18 cellular contexts compared by ENCODE assay signal in genomic region chr6:151007069-151007468, GRCh38.
A peak's percentile ranks its signal among the peaks of the same experiment; 100 is the strongest.
DNase-seq lines count a peak whose midpoint lies in the region; ATAC-seq, FAIRE-seq and TF ChIP-seq lines count a peak whose summit lies in the region.
"Had no signal": no experiment of that assay in that cellular context is flagged by ENCODE, and none has a peak within 500 bp of the region (broad histone marks: within the 10 kb centered on the region; RNA-seq: fewer than 3 reads in every experiment).

No MANE protein-coding gene starts in this region.

- no peaks in the 10 kb centered on the region for H3K9me3 ChIP-seq in CD4-positive, CD25-positive, alpha-beta regulatory T cell (ENCODE audit: control insufficient read depth in 2 of 2, low read length in 2 of 2)
- H3K9me3 ChIP-seq in H1 (ENCODE audit: insufficient read depth in 2 of 2, low read depth in 1 of 2, low read length in 1 of 2), result no peaks in the 10 kb centered on the region
- H3K9me3 ChIP-seq in neutrophil, result no peaks in the 10 kb centered on the region
- H3K9me3 ChIP-seq: MG63 had no signal

- no peaks in the 10 kb centered on the region for H3K27me3 ChIP-seq in CD4-positive, CD25-positive, alpha-beta regulatory T cell (ENCODE audit: control insufficient read depth, insufficient read depth, low read length)
- no peaks in the 10 kb centered on the region for H3K27me3 ChIP-seq in H7 (ENCODE audit: control insufficient read depth, insufficient read depth, low read length)
- H3K27me3 ChIP-seq in H1 (replicated peaks in 1 of 4; ENCODE audit: control insufficient read depth in 3 of 4, extremely low read depth in 1 of 4, insufficient read depth in 3 of 4, low read length in 3 of 4), result no peaks in the 10 kb centered on the region
- no peaks in the 10 kb centered on the region for H3K27me3 ChIP-seq in neutrophil
- H3K27me3 ChIP-seq: MG63 had no signal

- CTCF ChIA-PET in H1 (lab: Charles Lee; ENCODE audit: partially characterized antibody), result interaction anchor here (1.7 to 1.9 kb wide), 2 partner anchors 13 to 318 kb away, joined by 5 to 8 read pairs; no protein-coding TSS in a partner anchor

- H2BK20ac ChIP-seq in H1 (ENCODE audit: low read length), result no peak overlapping the region

- H3K9me3 Mint-ChIP-seq in CD4-positive, CD25-positive, alpha-beta regulatory T cell, result peaks cover 0 to 1% (median 0%) of the 10 kb centered on the region in 7 donors

- POLR2A ChIA-PET in H1 (lab: Charles Lee; ENCODE audit: partially characterized antibody), result interaction anchor here (0.8 to 1.2 kb wide), 3 partner anchors 10 to 233 kb away, joined by 3 read pairs; partner anchors contain the start of gene AKAP12

- H3K4ac ChIP-seq in H1 (replicated peaks; ENCODE audit: insufficient read length, low read depth, low read length), result no peak overlapping the region

- H3K27ac Mint-ChIP-seq in CD4-positive, CD25-positive, alpha-beta regulatory T cell, result peak overlapping the region in 2 of 3 donors; percentile 55 to 62

- no peak overlapping the region for H3K4me2 ChIP-seq in H1 (ENCODE audit: insufficient read depth in 1 of 2, low read depth in 2 of 2, low read length in 2 of 2)
- H3K4me2 ChIP-seq: PC-9 had no signal

- no peak overlapping the region for H2BK5ac ChIP-seq in H1 (ENCODE audit: low read depth, low read length)

- no peak overlapping the region for H2AFZ ChIP-seq in H1 (ENCODE audit: low read length)
- H2AFZ ChIP-seq: PC-9 had no signal

- H4K20me1 ChIP-seq in H1 (replicated peaks in 1 of 2; ENCODE audit: control insufficient read depth in 1 of 2, insufficient read depth in 2 of 2, low read length in 2 of 2), result no peaks in the 10 kb centered on the region

- no peak overlapping the region for H2AK5ac ChIP-seq in H1 (ENCODE audit: low read depth, low read length)

- no peaks in the 10 kb centered on the region; the same call in 1 of the 2 replicates for H3K79me1 ChIP-seq in H1 (ENCODE audit: low read depth, low read length)

- no peak overlapping the region for H3K9ac ChIP-seq in H1 (replicated peaks in 1 of 4; ENCODE audit: extremely low read depth in 1 of 4, low read depth in 3 of 4, low read length in 3 of 4)

- no peaks in the 10 kb centered on the region for H3K36me3 ChIP-seq in CD4-positive, CD25-positive, alpha-beta regulatory T cell (ENCODE audit: control insufficient read depth, insufficient read depth, low read length)
- no peaks in the 10 kb centered on the region; the same call in none of the 2 replicates for H3K36me3 ChIP-seq in H7 (replicated peaks; ENCODE audit: control insufficient read depth, insufficient read depth, low read length)
- H3K36me3 ChIP-seq in H1 (ENCODE audit: control insufficient read depth in 2 of 4, insufficient read depth in 4 of 4, low read length in 3 of 4), result peaks cover 0 to 5% (median 3%) of the 10 kb centered on the region in 4 experiments; a peak in 3 of 8 replicates
- H3K36me3 ChIP-seq in neutrophil, result no peaks in the 10 kb centered on the region

- H2BK15ac ChIP-seq in H1 (ENCODE audit: low read length), result no peak overlapping the region

- FAIRE-seq in H1 (lab: Jason Lieb, UNC), result no peak
- FAIRE-seq: G401.6 had no signal

- no peak overlapping the region for H3K23ac ChIP-seq in H1 (ENCODE audit: insufficient read length)

- no peaks in the 10 kb centered on the region for H3K27me3 Mint-ChIP-seq in CD4-positive, CD25-positive, alpha-beta regulatory T cell

- 58% methylated on average over 3 of the region's 3 CpGs; no CpG with 5 or more reads in 1 of the 2 experiments for WGBS in H1 (ENCODE audit: extremely low coverage in 1 of 2, insufficient coverage in 1 of 2, insufficient read length in 1 of 2, insufficient replicate concordance in 2 of 2, low coverage in 1 of 2, low lambda C conversion rate in 2 of 2, missing lambda C conversion rate in 1 of 2), 2 experiments

- no peak overlapping the region for H2BK120ac ChIP-seq in H1 (replicated peaks; ENCODE audit: low read depth, low read length)

- H3K18ac ChIP-seq in H1 (ENCODE audit: extremely low read depth, low read length), result 0 out of 2 replicates have a peak overlapping the region, but pooled peaks have one; percentile 7

- H2BK12ac ChIP-seq in H1 (ENCODE audit: low read depth, low read length), result no peak overlapping the region

- TF ChIP-seq POLR2A in H1 (IDR thresholded peaks at IDR 0.05; ENCODE audit: control extremely low read depth in 1 of 2, low read depth in 2 of 2, low read length in 2 of 2), result no peak

- TF ChIP-seq RAD21 in H1 (IDR thresholded peaks at IDR 0.05 in 1 of 2, conservative IDR thresholded peaks at IDR 0.05 in 1 of 2; ENCODE audit: low read depth in 2 of 2, low read length in 2 of 2), result 0 out of 4 replicates have a peak, but pooled peaks of 1 of the 2 experiments have one; percentile 12

- H3K4me1 Mint-ChIP-seq in CD4-positive, CD25-positive, alpha-beta regulatory T cell, result peaks cover 9 to 33% (median 12%) of the 10 kb centered on the region in 4 donors

- TF ChIP-seq EP300 in H1 (IDR thresholded peaks at IDR 0.05; ENCODE audit: borderline replicate concordance in 1 of 2, low read depth in 2 of 2, low read length in 2 of 2), result no peak

- H3K4me3 ChIP-seq in CD4-positive, CD25-positive, alpha-beta regulatory T cell (ENCODE audit: low read depth, low read length), result no peak overlapping the region
- H3K4me3 ChIP-seq in H7 (ENCODE audit: insufficient read depth, low read depth, low read length) (no peak overlapping the region), H1 (ENCODE audit: extremely low read depth in 1 of 4, insufficient read depth in 2 of 4, low read depth in 3 of 4, low read length in 4 of 4) (no peak overlapping the region), neutrophil (ENCODE audit: low read depth in 1 of 2, low read length in 1 of 2) (no peak overlapping the region)
- H3K4me3 ChIP-seq: MG63, PC-9 had no signal

- H3K23me2 ChIP-seq in H1 (ENCODE audit: low read depth, low read length), result 0 out of 2 replicates have a peak, but pooled peaks cover 3% of the 10 kb centered on the region

- H4K8ac ChIP-seq in H1 (ENCODE audit: extremely low read depth, insufficient read depth, low read length), result no peak overlapping the region

- H3K79me2 ChIP-seq in H1 (ENCODE audit: control insufficient read depth in 1 of 2, insufficient read depth in 2 of 2, low read length in 2 of 2), result no peaks in the 10 kb centered on the region

- H4K91ac ChIP-seq in H1 (replicated peaks; ENCODE audit: insufficient read length, low read length), result no peak overlapping the region

- TF ChIP-seq CTCF in H1 (IDR thresholded peaks at IDR 0.05; ENCODE audit: control extremely low read depth in 1 of 3, insufficient read depth in 1 of 3, low read depth in 1 of 3, low read length in 3 of 3) (no peak), neutrophil (IDR thresholded peaks at IDR 0.05) (no peak)

- no peak for DNase-seq in CD4-positive, CD25-positive, alpha-beta regulatory T cell
- DNase-seq in H7 (peak; percentile 31), H1 (ENCODE audit: low read depth in 1 of 2, low spot score in 2 of 2) (no peak), OCI-M2 (lab: John Stamatoyannopoulos, UW; ENCODE audit: unreplicated experiment) (no peak)
- DNase-seq: ACHN, HCEC 1CT, MG63, NCI-H1048, NCI-H1436, NCI-H2029, NCI-H526, PC-9 had no signal

- H3K56ac ChIP-seq in H1 (replicated peaks; ENCODE audit: insufficient read length, low read depth, low read length), result no peak overlapping the region

- H3K27ac ChIP-seq in CD4-positive, CD25-positive, alpha-beta regulatory T cell (ENCODE audit: insufficient read depth, low read length, poor library complexity, severe bottlenecking), result no peak overlapping the region
- H3K27ac ChIP-seq in H1 (ENCODE audit: low read depth, low read length), result no peak overlapping the region
- peak overlapping the region; percentile 86 for H3K27ac ChIP-seq in neutrophil
- H3K27ac ChIP-seq: PC-9, RWPE1 had no signal

- H3K36me3 Mint-ChIP-seq in CD4-positive, CD25-positive, alpha-beta regulatory T cell, result no peaks in the 10 kb centered on the region
- H3K36me3 Mint-ChIP-seq: CD14-positive monocyte had no signal

- H3K4me3 Mint-ChIP-seq in CD4-positive, CD25-positive, alpha-beta regulatory T cell, result no peak overlapping the region

- H3K4me1 ChIP-seq in CD4-positive, CD25-positive, alpha-beta regulatory T cell (ENCODE audit: control insufficient read depth, insufficient read depth, low read length, poor library complexity, severe bottlenecking), result peaks cover 12% of the 10 kb centered on the region
- peaks cover 0 to 14% (median 8%) of the 10 kb centered on the region in 4 experiments; a peak in 5 of 7 replicates for H3K4me1 ChIP-seq in H1 (replicated peaks in 1 of 4; ENCODE audit: control insufficient read depth in 3 of 4, insufficient read depth in 4 of 4, low read length in 3 of 4)
- H3K4me1 ChIP-seq in neutrophil (ENCODE audit: control insufficient read depth in 1 of 2, insufficient read depth in 1 of 2, low read depth in 1 of 2, low read length in 1 of 2), result peaks cover 46 to 50% of the 10 kb centered on the region in 2 experiments

- ATAC-seq in CD4-positive, CD25-positive, alpha-beta regulatory T cell (ENCODE audit: low read depth in 2 of 2), result no peak
- ATAC-seq in HG03045 (IDR thresholded peaks at IDR 0.05; ENCODE audit: unreplicated experiment) (no peak), GM19351 (IDR thresholded peaks at IDR 0.05; ENCODE audit: unreplicated experiment) (no peak)

- no peak overlapping the region for H3K14ac ChIP-seq in H1 (ENCODE audit: insufficient read length)

- H4K5ac ChIP-seq in H1 (ENCODE audit: insufficient read length, low read depth, low read length), result no peak overlapping the region

TF ChIP-seq in H1, 55 proteins besides CTCF, POLR2A, EP300 and RAD21 (continues in another document):
- TF ChIP-seq JUN (IDR thresholded peaks at IDR 0.05; ENCODE audit: low read depth, low read length) (no peak), SUZ12 (IDR thresholded peaks at IDR 0.05; ENCODE audit: low read length) (no peak), SIN3A (conservative IDR thresholded peaks at IDR 0.05 in 1 of 2, IDR thresholded peaks at IDR 0.05 in 1 of 2; ENCODE audit: low read depth in 1 of 2, low read length in 2 of 2) (no peak), TEAD4 (IDR thresholded peaks at IDR 0.05; ENCODE audit: low read depth, low read length) (no peak), GTF2F1 (IDR thresholded peaks at IDR 0.05; ENCODE audit: borderline replicate concordance, low read depth, low read length) (no peak)
- TF ChIP-seq, protein P1, sequence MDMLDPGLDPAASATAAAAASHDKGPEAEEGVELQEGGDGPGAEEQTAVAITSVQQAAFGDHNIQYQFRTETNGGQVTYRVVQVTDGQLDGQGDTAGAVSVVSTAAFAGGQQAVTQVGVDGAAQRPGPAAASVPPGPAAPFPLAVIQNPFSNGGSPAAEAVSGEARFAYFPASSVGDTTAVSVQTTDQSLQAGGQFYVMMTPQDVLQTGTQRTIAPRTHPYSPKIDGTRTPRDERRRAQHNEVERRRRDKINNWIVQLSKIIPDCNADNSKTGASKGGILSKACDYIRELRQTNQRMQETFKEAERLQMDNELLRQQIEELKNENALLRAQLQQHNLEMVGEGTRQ (IDR thresholded peaks at IDR 0.05; ENCODE audit: low read length), result no peak
